ENCODE assay signal across 10 cellular contexts in genomic region chr7:111528331-111528730, GRCh38. TPM values are rescaled to one million over a fixed set of nuclear protein-coding genes. Genes with fewer than 3 reads are reported as not detected.
DNase-seq lines count a peak whose midpoint lies in the region; ATAC-seq lines count a peak whose summit lies in the region.
"Had no signal": no experiment of that assay in that cellular context is flagged by ENCODE, and none has a peak within 500 bp of the region (broad histone marks: within the 10 kb centered on the region; RNA-seq: fewer than 3 reads in every experiment).

No MANE protein-coding gene starts in this region.

- H3K9ac ChIP-seq in endocrine pancreas (ENCODE audit: control insufficient read depth, insufficient read depth, low read length), result no peak overlapping the region

- H3K36me3 ChIP-seq in endocrine pancreas (ENCODE audit: control insufficient read depth, insufficient read depth, low read length) (no peaks in the 10 kb centered on the region), SJCRH30 (no peaks in the 10 kb centered on the region)
- H3K36me3 ChIP-seq: vagina had no signal

- no peaks in the 10 kb centered on the region for H3K9me3 ChIP-seq in endocrine pancreas (ENCODE audit: control insufficient read depth, low read length)
- H3K9me3 ChIP-seq in SJCRH30 (replicated peaks), result no peaks in the 10 kb centered on the region
- H3K9me3 ChIP-seq: vagina had no signal

- DNase-seq in Ammon's horn (ENCODE audit: low spot score), result no peak
- DNase-seq in SJCRH30, result no peak
- no peak for DNase-seq in HK-2 (ENCODE audit: unreplicated experiment)
- no peak for DNase-seq in AG08396 (ENCODE audit: low spot score)
- DNase-seq: NCI-H510A treated with DMSO at 0.1 percent for 48 hours had no signal

- H3K4me3 ChIP-seq in endocrine pancreas (ENCODE audit: control insufficient read depth, insufficient read depth, low read length) (peak overlapping the region; percentile 32), SJCRH30 (no peak overlapping the region)
- H3K4me3 ChIP-seq: vagina had no signal

- H3K4me1 ChIP-seq in endocrine pancreas (ENCODE audit: control insufficient read depth, insufficient read depth, low read length) (peaks cover 22% of the 10 kb centered on the region), SJCRH30 (0 out of 2 replicates have a peak, but pooled peaks cover 7% of the 10 kb centered on the region)

- ATAC-seq in GM18861 (IDR thresholded peaks at IDR 0.05; ENCODE audit: unreplicated experiment), result peak; percentile 55
- ATAC-seq in GM21723 (IDR thresholded peaks at IDR 0.05; ENCODE audit: unreplicated experiment), result peak; percentile 66
- ATAC-seq in HG03342 (IDR thresholded peaks at IDR 0.05; ENCODE audit: unreplicated experiment), result peak; percentile 66

- H3K27me3 ChIP-seq in endocrine pancreas (ENCODE audit: control insufficient read depth, insufficient read depth, low read length) (no peaks in the 10 kb centered on the region), SJCRH30 (no peaks in the 10 kb centered on the region)
- H3K27me3 ChIP-seq: vagina had no signal

- H3K27ac ChIP-seq in SJCRH30, result no peak overlapping the region
- H3K27ac ChIP-seq: vagina had no signal

RNA-seq across cellular contexts. Expression of gene IMMP2L, which starts 34.0 kb away (rescaled TPM):
- total RNA-seq in SJCRH30 (2014; rRNA removed; shearing (Covaris generic)), result 12.8 and 15.1 TPM in 2 replicates
